ENCODE assay signal across 14 cellular contexts in the genomic region with DNA sequence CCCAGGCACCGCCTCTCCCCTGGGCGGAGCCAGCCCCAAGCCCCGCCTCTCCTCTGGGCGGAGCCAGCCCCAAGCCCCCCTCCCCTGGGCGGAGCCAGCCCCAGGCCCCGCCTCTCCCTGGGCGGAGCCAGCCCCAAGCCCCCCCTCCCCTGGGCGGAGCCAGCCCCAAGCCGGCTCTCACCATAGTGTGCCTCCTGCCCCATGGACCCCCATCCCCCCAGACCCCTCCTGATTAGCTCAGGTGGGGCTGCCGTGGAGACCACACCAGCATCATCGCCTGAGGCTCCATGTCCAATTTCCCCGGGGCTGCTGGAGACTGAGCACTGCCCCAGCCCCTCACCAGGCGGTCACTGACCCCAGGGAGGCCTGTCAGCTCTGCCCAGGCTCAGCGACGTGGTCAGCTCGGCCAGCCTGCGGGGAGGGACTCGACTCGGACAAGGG. TPM values are rescaled to one million over a fixed set of nuclear protein-coding genes. Genes with fewer than 3 reads are reported as not detected.
DNase-seq lines count a peak whose midpoint lies in the region; ATAC-seq and TF ChIP-seq lines count a peak whose summit lies in the region.
"Had no signal": no experiment of that assay in that cellular context is flagged by ENCODE, and none has a peak within 500 bp of the region (broad histone marks: within the 10 kb centered on the region; RNA-seq: fewer than 3 reads in every experiment).

No MANE protein-coding gene starts in this region.

- peaks cover 4% of the 10 kb centered on the region for H3K36me3 Mint-ChIP-seq in activated CD4-positive, alpha-beta T cell treated with anti-CD3 and anti-CD28 coated beads, Interleukin-2, amount 10 ng/mL, durations not matched to agents 24 days and 14 days (ENCODE audit: low read depth)
- H3K36me3 Mint-ChIP-seq in activated CD4-positive, alpha-beta T cell treated with anti-CD3 and anti-CD28 coated beads, Interleukin-2, amount 10 ng/mL, durations not matched to agents 7 days and 5 days (ENCODE audit: low read depth): no peaks in the 10 kb centered on the region
- H3K36me3 Mint-ChIP-seq in activated T-helper 2 cell treated with anti-CD3 and anti-CD28 coated beads, Interferon-gamma antibody, Interleukin-2, Interleukin-4, amounts not matched to agents 10 μg/mL and 5 μg/mL and 100 μg/mL, durations not matched to agents 14 hours and 24 hours and 36 hours (ENCODE audit: low read depth): no peaks in the 10 kb centered on the region
- H3K36me3 Mint-ChIP-seq: stimulated activated memory B cell treated with anti-CD40 and anti-IgM and Interleukin-4, amounts not matched to agents 10 μg/mL and 1 μg/mL and 100 μg/mL, for 72 hours had no signal

- H3K9me3 ChIP-seq in hepatocyte (ENCODE audit: low read depth) (no peaks in the 10 kb centered on the region), tibial artery (no peaks in the 10 kb centered on the region)

- H4K20me1 ChIP-seq in hepatocyte (ENCODE audit: insufficient read depth, poor library complexity, severe bottlenecking): no peaks in the 10 kb centered on the region

- POLR2A ChIA-PET in activated CD4-positive, alpha-beta T cell treated with anti-CD3 and anti-CD28 coated beads, Interleukin-2, amount 10 ng/mL, durations not matched to agents 7 days and 5 days (lab: Charles Lee): no interaction called here

- whole genome bisulfite sequencing in hepatocyte (ENCODE audit: low lambda C conversion rate, missing lambda C conversion rate): 80% methylated on average over 12 of the region's 19 CpGs

- H3K79me2 ChIP-seq in hepatocyte: no peaks in the 10 kb centered on the region

- peaks cover 12% of the 10 kb centered on the region for H3K4me1 ChIP-seq in hepatocyte (ENCODE audit: insufficient read depth)
- peaks cover 0 to 14% (median 12%) of the 10 kb centered on the region in 4 donors for H3K4me1 ChIP-seq in tibial artery

- TF ChIP-seq CTCF in hepatocyte (IDR thresholded peaks at IDR 0.05; ENCODE audit: poor library complexity) (no peak), tibial artery (IDR thresholded peaks at IDR 0.05) (no peak)

- no peak for ATAC-seq in GM21526 (IDR thresholded peaks at IDR 0.05; ENCODE audit: low FRiP score, unreplicated experiment)
- ATAC-seq: stimulated activated memory B cell treated with anti-CD40 and anti-IgM and Interleukin-4, amounts not matched to agents 10 μg/mL and 1 μg/mL and 100 μg/mL, for 72 hours had no signal

- H3K27me3 ChIP-seq in hepatocyte (peaks cover 5% of the 10 kb centered on the region), tibial artery (peaks cover 7 to 25% of the 10 kb centered on the region in 2 donors)

- peaks cover 7% of the 10 kb centered on the region for H3K4me1 Mint-ChIP-seq in activated CD4-positive, alpha-beta T cell treated with anti-CD3 and anti-CD28 coated beads, Interleukin-2, amount 10 ng/mL, durations not matched to agents 24 days and 14 days
- peaks cover 7% of the 10 kb centered on the region for H3K4me1 Mint-ChIP-seq in activated CD4-positive, alpha-beta T cell treated with anti-CD3 and anti-CD28 coated beads, Interleukin-2, amount 10 ng/mL, durations not matched to agents 7 days and 5 days
- H3K4me1 Mint-ChIP-seq in activated T-helper 2 cell treated with anti-CD3 and anti-CD28 coated beads, Interferon-gamma antibody, Interleukin-2, Interleukin-4, amounts not matched to agents 10 μg/mL and 5 μg/mL and 100 μg/mL, durations not matched to agents 14 hours and 24 hours and 36 hours (ENCODE audit: low read depth): peaks cover 5% of the 10 kb centered on the region

- H3K4me3 ChIP-seq in hepatocyte (no peak overlapping the region), tibial artery (no peak overlapping the region)

- no peak overlapping the region for H3K4me3 Mint-ChIP-seq in activated CD4-positive, alpha-beta T cell treated with anti-CD3 and anti-CD28 coated beads, Interleukin-2, amount 10 ng/mL, durations not matched to agents 24 days and 14 days
- no peak overlapping the region for H3K4me3 Mint-ChIP-seq in activated CD4-positive, alpha-beta T cell treated with anti-CD3 and anti-CD28 coated beads, Interleukin-2, amount 10 ng/mL, durations not matched to agents 7 days and 5 days
- no peak overlapping the region for H3K4me3 Mint-ChIP-seq in activated T-helper 2 cell treated with anti-CD3 and anti-CD28 coated beads, Interferon-gamma antibody, Interleukin-2, Interleukin-4, amounts not matched to agents 10 μg/mL and 5 μg/mL and 100 μg/mL, durations not matched to agents 14 hours and 24 hours and 36 hours (ENCODE audit: low read depth)
- H3K4me3 Mint-ChIP-seq: stimulated activated memory B cell treated with anti-CD40 and anti-IgM and Interleukin-4, amounts not matched to agents 10 μg/mL and 1 μg/mL and 100 μg/mL, for 72 hours had no signal

- peak; percentile 65 for DNase-seq in activated CD4-positive, alpha-beta T cell treated with anti-CD3 and anti-CD28 coated beads, Interleukin-2, amount 10 ng/mL, durations not matched to agents 24 days and 14 days
- DNase-seq in activated CD4-positive, alpha-beta T cell treated with anti-CD3 and anti-CD28 coated beads, Interleukin-2, amount 50 U/mL, for 4 hours: no peak
- DNase-seq in EH (ENCODE audit: low read depth) (peak; percentile 9), hepatocyte (ENCODE audit: low spot score) (peak; percentile 33), tibial artery (no peak)
- DNase-seq in activated CD4-positive, alpha-beta T cell treated with anti-CD3 and anti-CD28 coated beads, Interleukin-2, amount 10 ng/mL, durations not matched to agents 7 days and 5 days: peak; percentile 33
- no peak for DNase-seq in activated T-helper 2 cell treated with anti-CD3 and anti-CD28 coated beads, Interferon-gamma antibody, Interleukin-2, Interleukin-4, amounts not matched to agents 10 μg/mL and 5 μg/mL and 100 μg/mL, durations not matched to agents 14 hours and 24 hours and 36 hours (ENCODE audit: low spot score)
- DNase-seq: DMS53, midbrain, NCI-H187, NCI-H82 had no signal

- H3K27me3 Mint-ChIP-seq in activated CD4-positive, alpha-beta T cell treated with anti-CD3 and anti-CD28 coated beads, Interleukin-2, amount 10 ng/mL, durations not matched to agents 24 days and 14 days: peaks cover 3% of the 10 kb centered on the region
- H3K27me3 Mint-ChIP-seq in activated CD4-positive, alpha-beta T cell treated with anti-CD3 and anti-CD28 coated beads, Interleukin-2, amount 10 ng/mL, durations not matched to agents 7 days and 5 days: peaks cover 7% of the 10 kb centered on the region
- H3K27me3 Mint-ChIP-seq in activated T-helper 2 cell treated with anti-CD3 and anti-CD28 coated beads, Interferon-gamma antibody, Interleukin-2, Interleukin-4, amounts not matched to agents 10 μg/mL and 5 μg/mL and 100 μg/mL, durations not matched to agents 14 hours and 24 hours and 36 hours (ENCODE audit: low read depth): peaks cover 3% of the 10 kb centered on the region

- no peaks in the 10 kb centered on the region for H3K9me2 ChIP-seq in hepatocyte (replicated peaks; ENCODE audit: insufficient read depth)

- H3K36me3 ChIP-seq in hepatocyte (replicated peaks; ENCODE audit: insufficient read depth, low read depth) (no peaks in the 10 kb centered on the region), tibial artery (no peaks in the 10 kb centered on the region)

- H3K9me3 Mint-ChIP-seq in activated CD4-positive, alpha-beta T cell treated with anti-CD3 and anti-CD28 coated beads, Interleukin-2, amount 10 ng/mL, durations not matched to agents 24 days and 14 days: no peaks in the 10 kb centered on the region
- H3K9me3 Mint-ChIP-seq in activated CD4-positive, alpha-beta T cell treated with anti-CD3 and anti-CD28 coated beads, Interleukin-2, amount 10 ng/mL, durations not matched to agents 7 days and 5 days: peaks cover 6% of the 10 kb centered on the region
- peaks cover 10% of the 10 kb centered on the region for H3K9me3 Mint-ChIP-seq in activated T-helper 2 cell treated with anti-CD3 and anti-CD28 coated beads, Interferon-gamma antibody, Interleukin-2, Interleukin-4, amounts not matched to agents 10 μg/mL and 5 μg/mL and 100 μg/mL, durations not matched to agents 14 hours and 24 hours and 36 hours

- intact Hi-C loops in activated CD4-positive, alpha-beta T cell treated with anti-CD3 and anti-CD28 coated beads, Interleukin-2, amount 10 ng/mL, durations not matched to agents 24 days and 14 days (cut with micrococcal nuclease): no loop called here
- intact Hi-C loops in tibial artery (cut with DNase I; ENCODE audit: low total_unique reads): no loop called here
- intact Hi-C loops in activated T-helper 2 cell treated with anti-CD3 and anti-CD28 coated beads, Interferon-gamma antibody, Interleukin-2, Interleukin-4, amounts not matched to agents 10 μg/mL and 5 μg/mL and 100 μg/mL, durations not matched to agents 14 hours and 24 hours and 36 hours (cut with micrococcal nuclease): no loop called here

- no peak overlapping the region for H2AFZ ChIP-seq in hepatocyte

- H3K4me2 ChIP-seq in hepatocyte: no peak overlapping the region

- no peak overlapping the region for H3K27ac Mint-ChIP-seq in activated CD4-positive, alpha-beta T cell treated with anti-CD3 and anti-CD28 coated beads, Interleukin-2, amount 10 ng/mL, durations not matched to agents 24 days and 14 days
- H3K27ac Mint-ChIP-seq in activated CD4-positive, alpha-beta T cell treated with anti-CD3 and anti-CD28 coated beads, Interleukin-2, amount 10 ng/mL, durations not matched to agents 7 days and 5 days: no peak overlapping the region
- no peak overlapping the region for H3K27ac Mint-ChIP-seq in activated T-helper 2 cell treated with anti-CD3 and anti-CD28 coated beads, Interferon-gamma antibody, Interleukin-2, Interleukin-4, amounts not matched to agents 10 μg/mL and 5 μg/mL and 100 μg/mL, durations not matched to agents 14 hours and 24 hours and 36 hours
- H3K27ac Mint-ChIP-seq: stimulated activated memory B cell treated with anti-CD40 and anti-IgM and Interleukin-4, amounts not matched to agents 10 μg/mL and 1 μg/mL and 100 μg/mL, for 72 hours had no signal

- CTCF ChIA-PET in activated CD4-positive, alpha-beta T cell treated with anti-CD3 and anti-CD28 coated beads, Interleukin-2, amount 10 ng/mL, durations not matched to agents 7 days and 5 days (lab: Charles Lee): interaction anchor here (0.7 to 1.4 kb wide), 2 partner anchors 14 to 18 kb away, joined by 3 to 5 read pairs; no protein-coding TSS in a partner anchor

- H3K27ac ChIP-seq in hepatocyte (no peak overlapping the region), tibial artery (no peak overlapping the region)

RNA-seq across cellular contexts. Expression of a gene that starts 4.2 kb away (rescaled TPM):
- 0.14 and 0.19 TPM in 2 replicates for total RNA-seq in activated CD4-positive, alpha-beta T cell treated with anti-CD3 and anti-CD28 coated beads, Interleukin-2, amount 10 ng/mL, durations not matched to agents 24 days and 14 days
- total RNA-seq in activated CD4-positive, alpha-beta T cell treated with anti-CD3 and anti-CD28 coated beads, Interleukin-2, amount 10 ng/mL, durations not matched to agents 7 days and 5 days: under 1 TPM in 1 of 2 experiments, not detected in 1; 0.15 TPM
- total RNA-seq in hepatocyte: 1.2 and 4.0 TPM in 2 replicates
- polyA plus RNA-seq in hepatocyte: 1.8 and 2.9 TPM in 2 replicates
- 0.18 and 0.21 TPM in 2 replicates for total RNA-seq in activated T-helper 2 cell treated with anti-CD3 and anti-CD28 coated beads, Interferon-gamma antibody, Interleukin-2, Interleukin-4, amounts not matched to agents 10 μg/mL and 5 μg/mL and 100 μg/mL, durations not matched to agents 14 hours and 24 hours and 36 hours
- total RNA-seq: dermis microvascular lymphatic vessel endothelial cell had no signal

RNA-seq across cellular contexts. Expression of a gene that starts 15.2 kb away (rescaled TPM):
- 13.5 and 15.6 TPM in 2 replicates for total RNA-seq in activated CD4-positive, alpha-beta T cell treated with anti-CD3 and anti-CD28 coated beads, Interleukin-2, amount 10 ng/mL, durations not matched to agents 24 days and 14 days
- total RNA-seq in activated CD4-positive, alpha-beta T cell treated with anti-CD3 and anti-CD28 coated beads, Interleukin-2, amount 10 ng/mL, durations not matched to agents 7 days and 5 days: 10 to 100 TPM; 21.6 to 27.1 TPM
- 35.8 and 44.9 TPM in 2 replicates for total RNA-seq in hepatocyte
- 61.0 and 69.0 TPM in 2 replicates for polyA plus RNA-seq in hepatocyte
- 13.6 and 15.7 TPM in 2 replicates for total RNA-seq in activated T-helper 2 cell treated with anti-CD3 and anti-CD28 coated beads, Interferon-gamma antibody, Interleukin-2, Interleukin-4, amounts not matched to agents 10 μg/mL and 5 μg/mL and 100 μg/mL, durations not matched to agents 14 hours and 24 hours and 36 hours

RNA-seq across cellular contexts. Expression of a gene that starts 31.3 kb away (rescaled TPM):
- total RNA-seq in activated CD4-positive, alpha-beta T cell treated with anti-CD3 and anti-CD28 coated beads, Interleukin-2, amount 10 ng/mL, durations not matched to agents 24 days and 14 days: not detected in 2 replicates
- total RNA-seq in activated CD4-positive, alpha-beta T cell treated with anti-CD3 and anti-CD28 coated beads, Interleukin-2, amount 10 ng/mL, durations not matched to agents 7 days and 5 days: not detected
- 50.3 and 50.8 TPM in 2 replicates for total RNA-seq in hepatocyte
- 111 and 127 TPM in 2 replicates for polyA plus RNA-seq in hepatocyte
- total RNA-seq in activated T-helper 2 cell treated with anti-CD3 and anti-CD28 coated beads, Interferon-gamma antibody, Interleukin-2, Interleukin-4, amounts not matched to agents 10 μg/mL and 5 μg/mL and 100 μg/mL, durations not matched to agents 14 hours and 24 hours and 36 hours: not detected in 2 replicates

RNA-seq across cellular contexts. Expression of a gene that starts 39.4 kb away (rescaled TPM):
- 52.8 and 55.0 TPM in 2 replicates for total RNA-seq in activated CD4-positive, alpha-beta T cell treated with anti-CD3 and anti-CD28 coated beads, Interleukin-2, amount 10 ng/mL, durations not matched to agents 24 days and 14 days
- total RNA-seq in activated CD4-positive, alpha-beta T cell treated with anti-CD3 and anti-CD28 coated beads, Interleukin-2, amount 10 ng/mL, durations not matched to agents 7 days and 5 days: 10 to 100 TPM; 43.7 to 50.8 TPM
- total RNA-seq in hepatocyte: 89.9 and 105 TPM in 2 replicates
- 196 and 197 TPM in 2 replicates for polyA plus RNA-seq in hepatocyte
- total RNA-seq in activated T-helper 2 cell treated with anti-CD3 and anti-CD28 coated beads, Interferon-gamma antibody, Interleukin-2, Interleukin-4, amounts not matched to agents 10 μg/mL and 5 μg/mL and 100 μg/mL, durations not matched to agents 14 hours and 24 hours and 36 hours: 53.7 and 55.7 TPM in 2 replicates

RNA-seq across cellular contexts. Expression of a gene that starts 51.7 kb away (rescaled TPM):
- total RNA-seq in activated CD4-positive, alpha-beta T cell treated with anti-CD3 and anti-CD28 coated beads, Interleukin-2, amount 10 ng/mL, durations not matched to agents 24 days and 14 days: 37.6 and 40.9 TPM in 2 replicates
- total RNA-seq in activated CD4-positive, alpha-beta T cell treated with anti-CD3 and anti-CD28 coated beads, Interleukin-2, amount 10 ng/mL, durations not matched to agents 7 days and 5 days: 10 to 100 TPM; 44.5 to 47.4 TPM
- not detected in 2 replicates for total RNA-seq in hepatocyte
- polyA plus RNA-seq in hepatocyte: not detected in 2 replicates
- total RNA-seq in activated T-helper 2 cell treated with anti-CD3 and anti-CD28 coated beads, Interferon-gamma antibody, Interleukin-2, Interleukin-4, amounts not matched to agents 10 μg/mL and 5 μg/mL and 100 μg/mL, durations not matched to agents 14 hours and 24 hours and 36 hours: 29.9 and 31.8 TPM in 2 replicates
- total RNA-seq: dermis microvascular lymphatic vessel endothelial cell had no signal

Comparison
In these comparisons a context has a peak if more than half of its experiments do, and no peak if none do; other contexts are left out.
1. DNase-seq: peak in activated CD4-positive, alpha-beta T cell treated with anti-CD3 and anti-CD28 coated beads, Interleukin-2, amount 10 ng/mL, durations not matched to agents 24 days and 14 days (single experiment), EH (single experiment), activated CD4-positive, alpha-beta T cell treated with anti-CD3 and anti-CD28 coated beads, Interleukin-2, amount 10 ng/mL, durations not matched to agents 7 days and 5 days (single experiment) and hepatocyte (single experiment); none in activated CD4-positive, alpha-beta T cell treated with anti-CD3 and anti-CD28 coated beads, Interleukin-2, amount 50 U/mL, for 4 hours (0 of 2), tibial artery (0 of 2) and activated T-helper 2 cell treated with anti-CD3 and anti-CD28 coated beads, Interferon-gamma antibody, Interleukin-2, Interleukin-4, amounts not matched to agents 10 μg/mL and 5 μg/mL and 100 μg/mL, durations not matched to agents 14 hours and 24 hours and 36 hours (single experiment).
2. RNA of a gene that starts 31.3 kb away (total RNA-seq): 50.3 to 50.8 TPM in hepatocyte; not detected in activated CD4-positive, alpha-beta T cell treated with anti-CD3 and anti-CD28 coated beads, Interleukin-2, amount 10 ng/mL, durations not matched to agents 24 days and 14 days, not detected in activated CD4-positive, alpha-beta T cell treated with anti-CD3 and anti-CD28 coated beads, Interleukin-2, amount 10 ng/mL, durations not matched to agents 7 days and 5 days and not detected in activated T-helper 2 cell treated with anti-CD3 and anti-CD28 coated beads, Interferon-gamma antibody, Interleukin-2, Interleukin-4, amounts not matched to agents 10 μg/mL and 5 μg/mL and 100 μg/mL, durations not matched to agents 14 hours and 24 hours and 36 hours; every median in the first group is over 10 times any median in the second.